1 cellular context compared by ENCODE assay signal in genomic region chr19:57362997-57363705, GRCh38.
TF ChIP-seq lines count a peak whose summit lies in the region.

TSS of gene TRAPPC2B (plus strand) at chr19:57363551. CDS start at chr19:57364834, 1,283 bp downstream.
TSS of gene ZNF547 (plus strand) at chr19:57363551. CDS start at chr19:57368556, 5,005 bp downstream.

TF ChIP-seq in WTC11, 78 proteins besides CTCF, POLR2A, EP300 and RAD21 (continued from another document):
- TF ChIP-seq USF2 (CRISPR knock-in tag; IDR thresholded peaks at IDR 0.05): peak; percentile 56
